Comparison of ENCODE assay signal across 28 cellular contexts in genomic region chr1:194908643-194909042, GRCh38.
"Had no signal": no experiment of that assay in that cellular context is flagged by ENCODE, and none has a peak within 500 bp of the region (broad histone marks: within the 10 kb centered on the region; RNA-seq: fewer than 3 reads in every experiment).

No MANE protein-coding gene starts in this region.

- ATAC-seq: activated naive CD8-positive, alpha-beta T cell treated with anti-CD3 and anti-CD28 coated beads, Interleukin-2, amount 50 U/mL, for 24 hours; effector memory CD8-positive, alpha-beta T cell; left cardiac atrium; left ventricle myocardium superior; mucosa of descending colon; sciatic nerve; stimulated activated effector memory CD8-positive, alpha-beta T cell treated with anti-CD3 and anti-CD28 coated beads, Interleukin-12 subunit alpha, Interleukin-12 subunit beta, amount 100 ng/mL, for 72 hours; stimulated activated naive CD8-positive, alpha-beta T cell treated with anti-CD3 and anti-CD28 coated beads, Interleukin-15, amount 100 ng/mL, for 72 hours had no signal

- H3K4me3 ChIP-seq: cardiac muscle cell, colonic mucosa, dorsolateral prefrontal cortex, mucosa of descending colon, ovary, thyroid gland, upper lobe of left lung, vagina had no signal

- H3K4me1 ChIP-seq: colonic mucosa, thyroid gland, upper lobe of left lung, vagina had no signal

- H3K27me3 ChIP-seq: cardiac muscle cell, colonic mucosa, dorsolateral prefrontal cortex, ovary, thyroid gland, upper lobe of left lung, vagina had no signal

- H3K27ac ChIP-seq: cardiac muscle cell, colonic mucosa, dorsolateral prefrontal cortex, ovary, thyroid gland, upper lobe of left lung, vagina had no signal

- H3K36me3 ChIP-seq: cardiac muscle cell, colonic mucosa, thyroid gland, upper lobe of left lung, vagina had no signal

- H3K9me3 ChIP-seq: colonic mucosa, mucosa of descending colon, ovary, thyroid gland, upper lobe of left lung, vagina had no signal

- DNase-seq: activated CD4-positive, alpha-beta memory T cell treated with anti-CD3 and anti-CD28 coated beads for 36 hours; activated CD4-positive, alpha-beta T cell treated with anti-CD3 and anti-CD28 coated beads, Interleukin-2, amount 10 ng/mL, durations not matched to agents 24 days and 14 days; activated CD4-positive, CD25-positive, alpha-beta regulatory T cell treated with anti-CD3 and anti-CD28 coated beads, Interleukin-2, amount 50 U/mL, for 72 hours; activated CD8-positive, alpha-beta memory T cell treated with anti-CD3 and anti-CD28 coated beads, Interleukin-2, amount 50 U/mL, for 4 hours; activated gamma-delta T cell treated with Interleukin-2 at 50 U/mL for 16 hours; activated naive CD8-positive, alpha-beta T cell treated with anti-CD3 and anti-CD28 coated beads, Interleukin-2, amount 50 U/mL, for 24 hours; activated T-cell treated with anti-CD3 and anti-CD28 coated beads, Interleukin-2, amount 50 U/mL, for 1 hour; anterior cingulate cortex; cerebellar nuclear complex; colonic mucosa; dorsolateral prefrontal cortex; effector memory CD8-positive, alpha-beta T cell; foreskin melanocyte; left cardiac atrium; left ventricle myocardium superior; mucosa of descending colon; ovary; retina; small intestine; stimulated activated CD4-positive, alpha-beta T cell treated with anti-CD3 and anti-CD28 coated beads, Interleukin-4, amount 100 ng/mL, for 24 hours; stimulated activated naive CD8-positive, alpha-beta T cell treated with anti-CD3 and anti-CD28 coated beads, Interleukin-15, amount 100 ng/mL, for 72 hours; T-helper 2 cell; thyroid gland; upper lobe of left lung had no signal
